In genomic region chr9:41090386-41090785, GRCh38 we compare ENCODE assay signal across 15 cellular contexts. TPM values are rescaled to one million over a fixed set of nuclear protein-coding genes. Genes with fewer than 3 reads are reported as not detected.
"Had no signal": no experiment of that assay in that cellular context is flagged by ENCODE, and none has a peak within 500 bp of the region (broad histone marks: within the 10 kb centered on the region; RNA-seq: fewer than 3 reads in every experiment).

No MANE protein-coding gene starts in this region.

RNA-seq across cellular contexts. Expression of gene FOXD4L6, which starts 38.1 kb away (rescaled TPM):
- total RNA-seq: naive thymus-derived CD8-positive, alpha-beta T cell; natural killer cell; natural killer cell treated with Interleukin-12 subunit alpha and Interleukin-12 subunit beta and Interleukin-15 and Interleukin-18, amount 100 ng/mL, for 72 hours; osteocyte; ovary; posterior vena cava; progenitor cell of endocrine pancreas; psoas muscle; right atrium auricular region; right cardiac atrium; right lobe of liver; sciatic nerve; sigmoid colon; skeletal muscle tissue had no signal
- polyA plus RNA-seq: naive thymus-derived CD8-positive, alpha-beta T cell; ovary; right cardiac atrium; smooth muscle cell had no signal
